10 cellular contexts compared by ENCODE assay signal in genomic region chr3:143040264-143040879, GRCh38.
DNase-seq lines count a peak whose midpoint lies in the region; ATAC-seq and TF ChIP-seq lines count a peak whose summit lies in the region.
"Had no signal": no experiment of that assay in that cellular context is flagged by ENCODE, and none has a peak within 500 bp of the region (broad histone marks: within the 10 kb centered on the region; RNA-seq: fewer than 3 reads in every experiment).

No MANE protein-coding gene starts in this region.

- DNase-seq in NCI-H82 (lab: John Stamatoyannopoulos, UW) (peak; percentile 38), NCI-H82 treated with DMSO at 0.1 percent for 48 hours (lab: John Stamatoyannopoulos, UW; ENCODE audit: unreplicated experiment) (no peak), NCI-H69 (lab: John Stamatoyannopoulos, UW) (peak; percentile 25), epithelial cell of esophagus (ENCODE audit: low read depth) (peak; percentile 39), smooth muscle cell of the brain vasculature (ENCODE audit: low read depth, low spot score) (peak; percentile 7), NCI-H1048 (lab: John Stamatoyannopoulos, UW) (no peak)
- no peak for DNase-seq in effector memory CD8-positive, alpha-beta T cell

- no peaks in the 10 kb centered on the region for H3K27me3 Mint-ChIP-seq in effector memory CD8-positive, alpha-beta T cell
- H3K27me3 Mint-ChIP-seq: CD4-positive, CD25-positive, alpha-beta regulatory T cell; IgD-negative memory B cell had no signal

- no peaks in the 10 kb centered on the region for H3K9me3 Mint-ChIP-seq in effector memory CD8-positive, alpha-beta T cell
- H3K9me3 Mint-ChIP-seq: IgD-negative memory B cell had no signal

- H3K4me3 ChIP-seq in epithelial cell of esophagus (ENCODE audit: low read length), result no peak overlapping the region

- peaks cover 4 to 14% of the 10 kb centered on the region in 2 donors for H3K4me1 Mint-ChIP-seq in effector memory CD8-positive, alpha-beta T cell (ENCODE audit: low read depth in 2 of 2)

- peak; percentile 45 for TF ChIP-seq CTCF in epithelial cell of esophagus (IDR thresholded peaks at IDR 0.05; ENCODE audit: insufficient read depth, low read depth, low read length, missing control alignments)

- no peak for ATAC-seq in HG02973 (IDR thresholded peaks at IDR 0.05; ENCODE audit: unreplicated experiment)
- ATAC-seq in effector memory CD8-positive, alpha-beta T cell (replicated peaks), result no peak

- no peak overlapping the region for H3K27ac Mint-ChIP-seq in effector memory CD8-positive, alpha-beta T cell
- H3K27ac Mint-ChIP-seq: CD4-positive, CD25-positive, alpha-beta regulatory T cell; IgD-negative memory B cell had no signal

- H3K4me3 Mint-ChIP-seq in effector memory CD8-positive, alpha-beta T cell, result no peak overlapping the region
- H3K4me3 Mint-ChIP-seq: CD4-positive, CD25-positive, alpha-beta regulatory T cell; IgD-negative memory B cell had no signal

- H3K36me3 Mint-ChIP-seq in effector memory CD8-positive, alpha-beta T cell (ENCODE audit: insufficient read depth), result peaks cover 57% of the 10 kb centered on the region

Comparison
In these comparisons a context has a peak if more than half of its experiments do, and no peak if none do; other contexts are left out.
1. DNase-seq: peak in NCI-H82 (single experiment), NCI-H69 (single experiment), epithelial cell of esophagus (single experiment) and smooth muscle cell of the brain vasculature (single experiment); none in NCI-H82 treated with DMSO at 0.1 percent for 48 hours (single experiment), NCI-H1048 (single experiment) and effector memory CD8-positive, alpha-beta T cell (0 of 3).